ENCODE assay signal across 21 cellular contexts in the genomic region with DNA sequence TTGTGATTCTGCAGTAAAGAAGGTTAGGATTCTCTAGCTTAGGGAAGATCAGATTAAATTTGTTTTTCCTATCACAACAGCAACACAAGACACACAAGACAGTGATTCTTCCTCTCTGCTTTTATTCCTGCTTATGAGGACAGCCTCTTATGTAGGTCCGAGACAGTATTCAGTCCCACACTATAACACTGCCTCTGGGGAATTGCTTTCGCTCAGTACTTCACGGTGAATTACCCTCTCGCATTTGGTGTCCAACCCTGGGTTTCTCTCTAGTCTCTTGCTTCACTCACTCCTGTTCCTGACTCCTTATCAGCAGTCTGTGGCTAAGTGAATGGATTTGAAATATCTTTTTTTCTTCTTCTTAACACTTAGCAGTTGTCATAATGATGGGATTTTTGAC. TPM values are rescaled to one million over a fixed set of nuclear protein-coding genes. Genes with fewer than 3 reads are reported as not detected.
DNase-seq lines count a peak whose midpoint lies in the region; ATAC-seq and TF ChIP-seq lines count a peak whose summit lies in the region.
"Had no signal": no experiment of that assay in that cellular context is flagged by ENCODE, and none has a peak within 500 bp of the region (broad histone marks: within the 10 kb centered on the region; RNA-seq: fewer than 3 reads in every experiment).

No MANE protein-coding gene starts in this region.

- peaks cover 33% of the 10 kb centered on the region for H3K36me3 Mint-ChIP-seq in activated CD4-positive, alpha-beta T cell treated with anti-CD3 and anti-CD28 coated beads for 36 hours (ENCODE audit: low read depth)
- peaks cover 27% of the 10 kb centered on the region for H3K36me3 Mint-ChIP-seq in activated CD4-positive, alpha-beta T cell treated with anti-CD3 and anti-CD28 coated beads, Interleukin-2, amount 10 ng/mL, durations not matched to agents 7 days and 5 days (ENCODE audit: low read depth)

- intact Hi-C loops in activated CD4-positive, alpha-beta T cell treated with anti-CD3 and anti-CD28 coated beads for 36 hours (cut with DNase I, micrococcal nuclease): loop anchor here in 1 of 2 experiments (5.0 to 10.0 kb wide), 3 partner anchors 1155 to 1277 kb away; a partner anchor contains a TSS

- no peak for DNase-seq in activated CD4-positive, alpha-beta T cell treated with anti-CD3 and anti-CD28 coated beads for 36 hours
- DNase-seq in activated CD4-positive, alpha-beta T cell treated with anti-CD3 and anti-CD28 coated beads, Interleukin-2, amount 10 ng/mL, durations not matched to agents 7 days and 5 days: no peak
- DNase-seq in adipocyte (ENCODE audit: low read depth) (no peak), superior temporal gyrus (ENCODE audit: extremely low spot score) (no peak)
- DNase-seq: activated CD4-positive, alpha-beta T cell treated with anti-CD3 and anti-CD28 coated beads for 1 hour; dorsolateral prefrontal cortex; heart right ventricle; kidney; mesendoderm; MV-4-11; NCI-H2029 treated with DMSO at 0.1 percent for 48 hours; nephron progenitor cell; SHP77 treated with DMSO at 0.1 percent for 48 hours; T1000 had no signal

- H2AFZ ChIP-seq in neural cell (ENCODE audit: low read depth, low read length): no peak overlapping the region

- H4K20me1 ChIP-seq in DOHH2 (ENCODE audit: control insufficient read depth, insufficient read depth, low read depth, low read length) (no peaks in the 10 kb centered on the region; the same call in 1 of the 2 replicates), neural cell (ENCODE audit: insufficient read depth) (no peaks in the 10 kb centered on the region)

- peak overlapping the region; percentile 37 for H3K27ac Mint-ChIP-seq in activated CD4-positive, alpha-beta T cell treated with anti-CD3 and anti-CD28 coated beads for 36 hours
- no peak overlapping the region for H3K27ac Mint-ChIP-seq in activated CD4-positive, alpha-beta T cell treated with anti-CD3 and anti-CD28 coated beads, Interleukin-2, amount 10 ng/mL, durations not matched to agents 7 days and 5 days

- TF ChIP-seq CTCF in DOHH2 (IDR thresholded peaks at IDR 0.05; ENCODE audit: low read depth, low read length, poor library complexity, severe bottlenecking) (no peak), neural cell (IDR thresholded peaks at IDR 0.05; ENCODE audit: poor library complexity, severe bottlenecking) (no peak)

- ATAC-seq in activated CD4-positive, alpha-beta T cell treated with anti-CD3 and anti-CD28 coated beads for 36 hours: no peak
- ATAC-seq in GM18907 (IDR thresholded peaks at IDR 0.05; ENCODE audit: unreplicated experiment): no peak
- ATAC-seq in HG03025 (IDR thresholded peaks at IDR 0.05; ENCODE audit: low FRiP score, unreplicated experiment): no peak
- ATAC-seq: activated naive CD4-positive, alpha-beta T cell treated with anti-CD3 and anti-CD28 coated beads, Interleukin-2, amount 50 U/mL, for 72 hours; heart right ventricle had no signal

- TF ChIP-seq RAD21 in neural cell (conservative IDR thresholded peaks at IDR 0.05): no peak

- no peak overlapping the region for H3K9ac ChIP-seq in adipocyte (ENCODE audit: low read length)
- H3K9ac ChIP-seq in neural cell (ENCODE audit: low read length): no peak overlapping the region

- TF ChIP-seq EP300 in neural cell (conservative IDR thresholded peaks at IDR 0.05; ENCODE audit: poor library complexity, severe bottlenecking): no peak

- H3K36me3 ChIP-seq in DOHH2 (ENCODE audit: control insufficient read depth, low read length): peaks cover 48% of the 10 kb centered on the region
- peaks cover 40% of the 10 kb centered on the region for H3K36me3 ChIP-seq in adipocyte (ENCODE audit: control insufficient read depth, insufficient read depth, low read length, severe bottlenecking)
- peaks cover 7% of the 10 kb centered on the region for H3K36me3 ChIP-seq in neural cell (ENCODE audit: insufficient read depth, low read length)

- H3K79me2 ChIP-seq in DOHH2 (ENCODE audit: control insufficient read depth, low read length): peaks cover 31% of the 10 kb centered on the region
- H3K79me2 ChIP-seq in neural cell (replicated peaks; ENCODE audit: insufficient read depth, low read length): peaks cover 31% of the 10 kb centered on the region

- H3K9me3 ChIP-seq in DOHH2 (ENCODE audit: control insufficient read depth, insufficient read depth, low read length) (no peaks in the 10 kb centered on the region), adipocyte (ENCODE audit: control insufficient read depth, low read length) (no peaks in the 10 kb centered on the region), neural cell (ENCODE audit: low read length) (no peaks in the 10 kb centered on the region)
- H3K9me3 ChIP-seq: esophagus muscularis mucosa, heart right ventricle had no signal

- 0 out of 2 replicates have a peak, but pooled peaks cover 4% of the 10 kb centered on the region for H3F3A ChIP-seq in DOHH2 (ENCODE audit: control insufficient read depth, insufficient read depth)
- H3F3A ChIP-seq in neural cell (ENCODE audit: insufficient read depth, low read length, poor library complexity, severe bottlenecking): no peaks in the 10 kb centered on the region

- no peaks in the 10 kb centered on the region for H3K9me3 Mint-ChIP-seq in activated CD4-positive, alpha-beta T cell treated with anti-CD3 and anti-CD28 coated beads for 36 hours (ENCODE audit: low read depth)
- no peaks in the 10 kb centered on the region for H3K9me3 Mint-ChIP-seq in activated CD4-positive, alpha-beta T cell treated with anti-CD3 and anti-CD28 coated beads, Interleukin-2, amount 10 ng/mL, durations not matched to agents 7 days and 5 days
- H3K9me3 Mint-ChIP-seq: activated naive CD4-positive, alpha-beta T cell treated with anti-CD3 and anti-CD28 coated beads, Interleukin-2, amount 50 U/mL, for 72 hours; IgD-negative memory B cell; nephron progenitor cell had no signal

- CTCF ChIA-PET in activated CD4-positive, alpha-beta T cell treated with anti-CD3 and anti-CD28 coated beads for 36 hours (lab: Charles Lee): interaction anchor here (1.0 to 3.3 kb wide), 2 partner anchors 8 to 27 kb away, joined by 4 to 17 read pairs; no protein-coding TSS in a partner anchor
- CTCF ChIA-PET in activated CD4-positive, alpha-beta T cell treated with anti-CD3 and anti-CD28 coated beads, Interleukin-2, amount 10 ng/mL, durations not matched to agents 7 days and 5 days (lab: Charles Lee): interaction anchor here (1.1 to 2.3 kb wide), 2 partner anchors 11 to 17 kb away, joined by 3 to 18 read pairs; no protein-coding TSS in a partner anchor

- H3K4me1 ChIP-seq in DOHH2 (ENCODE audit: control insufficient read depth, low read length): peaks cover 31% of the 10 kb centered on the region
- peaks cover 23% of the 10 kb centered on the region for H3K4me1 ChIP-seq in adipocyte (ENCODE audit: control insufficient read depth, insufficient read depth, low read length)

- H3K27me3 ChIP-seq in DOHH2 (ENCODE audit: control insufficient read depth, low read length): no peaks in the 10 kb centered on the region
- no peaks in the 10 kb centered on the region for H3K27me3 ChIP-seq in adipocyte (replicated peaks; ENCODE audit: control insufficient read depth, insufficient read depth, low read length)
- H3K27me3 ChIP-seq in neural cell (ENCODE audit: insufficient read depth, low read depth, low read length): no peaks in the 10 kb centered on the region
- H3K27me3 ChIP-seq: dorsolateral prefrontal cortex, esophagus muscularis mucosa, heart right ventricle had no signal

- H3K27me3 Mint-ChIP-seq in activated CD4-positive, alpha-beta T cell treated with anti-CD3 and anti-CD28 coated beads for 36 hours: no peaks in the 10 kb centered on the region
- no peaks in the 10 kb centered on the region for H3K27me3 Mint-ChIP-seq in activated CD4-positive, alpha-beta T cell treated with anti-CD3 and anti-CD28 coated beads, Interleukin-2, amount 10 ng/mL, durations not matched to agents 7 days and 5 days
- H3K27me3 Mint-ChIP-seq: IgD-negative memory B cell had no signal

- H3K4me3 Mint-ChIP-seq in activated CD4-positive, alpha-beta T cell treated with anti-CD3 and anti-CD28 coated beads for 36 hours: no peak overlapping the region
- H3K4me3 Mint-ChIP-seq in activated CD4-positive, alpha-beta T cell treated with anti-CD3 and anti-CD28 coated beads, Interleukin-2, amount 10 ng/mL, durations not matched to agents 7 days and 5 days: no peak overlapping the region
- H3K4me3 Mint-ChIP-seq: nephron progenitor cell had no signal

- H3K9me2 ChIP-seq in DOHH2 (replicated peaks; ENCODE audit: control insufficient read depth, low read length): no peaks in the 10 kb centered on the region
- no peaks in the 10 kb centered on the region for H3K9me2 ChIP-seq in neural cell (ENCODE audit: insufficient read depth, low read length)

- H3K4me2 ChIP-seq in DOHH2 (ENCODE audit: low read length): peak overlapping the region; percentile 86
- peak overlapping the region; percentile 22 for H3K4me2 ChIP-seq in neural cell (ENCODE audit: low read length)

- H3K27ac ChIP-seq in DOHH2 (ENCODE audit: low read depth, low read length) (no peak overlapping the region), neural cell (ENCODE audit: low read length) (no peak overlapping the region)
- H3K27ac ChIP-seq: dorsolateral prefrontal cortex, esophagus muscularis mucosa, heart right ventricle had no signal

- H3K4me3 ChIP-seq in DOHH2 (ENCODE audit: low read length) (peak overlapping the region; percentile 87), adipocyte (ENCODE audit: low read length) (peak overlapping the region; percentile 18), neural cell (ENCODE audit: low read length) (peak overlapping the region; percentile 75)

- H3K4me1 Mint-ChIP-seq in activated CD4-positive, alpha-beta T cell treated with anti-CD3 and anti-CD28 coated beads for 36 hours: peaks cover 19% of the 10 kb centered on the region
- peaks cover 5% of the 10 kb centered on the region for H3K4me1 Mint-ChIP-seq in activated CD4-positive, alpha-beta T cell treated with anti-CD3 and anti-CD28 coated beads, Interleukin-2, amount 10 ng/mL, durations not matched to agents 7 days and 5 days
- H3K4me1 Mint-ChIP-seq: nephron progenitor cell had no signal

- POLR2A ChIA-PET in activated CD4-positive, alpha-beta T cell treated with anti-CD3 and anti-CD28 coated beads for 36 hours (lab: Charles Lee): no interaction called here
- POLR2A ChIA-PET in activated CD4-positive, alpha-beta T cell treated with anti-CD3 and anti-CD28 coated beads, Interleukin-2, amount 10 ng/mL, durations not matched to agents 7 days and 5 days (lab: Charles Lee): no interaction called here

RNA-seq across cellular contexts. Expression of a gene that starts 1.7 kb away (rescaled TPM):
- total RNA-seq in activated CD4-positive, alpha-beta T cell treated with anti-CD3 and anti-CD28 coated beads for 36 hours: 10 to 100 TPM; 45.9 to 50.8 TPM
- 10 to 100 TPM; 54.9 to 59.3 TPM for total RNA-seq in activated CD4-positive, alpha-beta T cell treated with anti-CD3 and anti-CD28 coated beads, Interleukin-2, amount 10 ng/mL, durations not matched to agents 7 days and 5 days
- 12.2 and 16.1 TPM in 2 replicates for polyA plus RNA-seq in neural cell
- polyA minus RNA-seq in neural cell: 29.7 and 33.9 TPM in 2 replicates

RNA-seq across cellular contexts. Expression of a gene that starts 7.8 kb away (rescaled TPM):
- total RNA-seq in activated CD4-positive, alpha-beta T cell treated with anti-CD3 and anti-CD28 coated beads for 36 hours: 100 to 1,000 TPM; 291 to 375 TPM
- total RNA-seq in activated CD4-positive, alpha-beta T cell treated with anti-CD3 and anti-CD28 coated beads, Interleukin-2, amount 10 ng/mL, durations not matched to agents 7 days and 5 days: 100 to 1,000 TPM; 241 to 267 TPM
- polyA plus RNA-seq in neural cell: 407 and 483 TPM in 2 replicates
- polyA minus RNA-seq in neural cell: 126 and 128 TPM in 2 replicates

RNA-seq across cellular contexts. Expression of a gene that starts 17.8 kb away (rescaled TPM):
- total RNA-seq in activated CD4-positive, alpha-beta T cell treated with anti-CD3 and anti-CD28 coated beads for 36 hours: 10 to 100 TPM; 36.0 to 36.7 TPM
- total RNA-seq in activated CD4-positive, alpha-beta T cell treated with anti-CD3 and anti-CD28 coated beads, Interleukin-2, amount 10 ng/mL, durations not matched to agents 7 days and 5 days: 100 to 1,000 TPM; 202 to 208 TPM
- 17.1 and 23.1 TPM in 2 replicates for polyA plus RNA-seq in neural cell
- 8.1 and 9.7 TPM in 2 replicates for polyA minus RNA-seq in neural cell

Comparison
In these comparisons a context has a peak if more than half of its experiments do, and no peak if none do; other contexts are left out.
1. RNA of a gene that starts 17.8 kb away (total RNA-seq): 202 to 208 TPM in activated CD4-positive, alpha-beta T cell treated with anti-CD3 and anti-CD28 coated beads, Interleukin-2, amount 10 ng/mL, durations not matched to agents 7 days and 5 days; 36.0 to 36.7 TPM in activated CD4-positive, alpha-beta T cell treated with anti-CD3 and anti-CD28 coated beads for 36 hours; every median in the first group is over 4 times any median in the second.
2. H3K4me3 ChIP-seq: peak in every context shown above with its lines; median percentile 87 in DOHH2; 75 in neural cell; 18 in adipocyte.